Comparison of ENCODE assay signal across 38 cellular contexts in the genomic region with DNA sequence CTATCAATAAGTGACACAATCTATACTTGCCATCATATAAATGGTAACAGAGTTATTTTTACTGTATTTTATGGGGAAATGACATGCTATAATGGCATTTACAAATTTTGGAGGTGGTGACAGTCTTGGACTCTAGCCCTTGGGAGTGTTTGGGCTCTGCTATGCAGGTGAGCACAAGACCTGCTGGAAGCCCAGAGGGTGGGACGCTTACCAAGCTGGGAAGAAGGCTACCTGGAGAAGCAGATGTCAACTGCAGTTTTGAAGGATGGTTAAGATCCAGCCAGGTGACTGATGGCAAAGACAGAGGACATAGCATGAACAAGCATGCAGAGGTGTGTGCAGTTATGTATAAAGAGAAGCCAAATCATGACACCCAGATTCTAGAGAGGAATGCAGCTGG.
"Had no signal": no experiment of that assay in that cellular context is flagged by ENCODE, and none has a peak within 500 bp of the region (broad histone marks: within the 10 kb centered on the region; RNA-seq: fewer than 3 reads in every experiment).

No MANE protein-coding gene starts in this region.

- H3K4me3 ChIP-seq: adrenal gland, ascending aorta, body of pancreas, breast epithelium, cardiac muscle cell had no signal

- H3K4me1 ChIP-seq: adrenal gland, ascending aorta, body of pancreas, breast epithelium had no signal

- H3K27me3 ChIP-seq: ascending aorta, body of pancreas, brain microvascular endothelial cell, cardiac muscle cell had no signal

- H3K9me3 Mint-ChIP-seq: activated naive CD4-positive, alpha-beta T cell treated with anti-CD3 and anti-CD28 coated beads for 36 hours; activated naive CD4-positive, alpha-beta T cell treated with anti-CD3 and anti-CD28 coated beads, Interleukin-2, amount 10 ng/mL, durations not matched to agents 7 days and 5 days; activated naive CD4-positive, alpha-beta T cell treated with anti-CD3 and anti-CD28 coated beads, Interleukin-2, amount 50 U/mL, for 24 hours; activated naive CD4-positive, alpha-beta T cell treated with anti-CD3 and anti-CD28 coated beads, Interleukin-2, amount 50 U/mL, for 72 hours; activated naive CD8-positive, alpha-beta T cell treated with anti-CD3 and anti-CD28 coated beads for 36 hours; activated naive CD8-positive, alpha-beta T cell treated with anti-CD3 and anti-CD28 coated beads, Interleukin-2, amount 10 ng/mL, durations not matched to agents 7 days and 5 days; activated naive CD8-positive, alpha-beta T cell treated with anti-CD3 and anti-CD28 coated beads, Interleukin-2, amount 50 U/mL, for 24 hours; activated T-cell treated with anti-CD3 and anti-CD28 coated beads, Interleukin-2, amount 50 U/mL, for 24 hours; activated T-cell treated with anti-CD3 and anti-CD28 coated beads, Interleukin-2, amount 50 U/mL, for 4 hours; activated T-cell treated with anti-CD3 and anti-CD28 coated beads, Interleukin-2, amount 50 U/mL, for 72 hours; activated T-helper 1 cell treated with anti-CD3 and anti-CD28 coated beads, Interleukin-12 subunit alpha, Interleukin-12 subunit beta, Interleukin-2, Interleukin-4 antibody, amounts not matched to agents 30 ng/mL and 10 ng/mL and 1 ng/mL, durations not matched to agents 14 hours and 24 hours and 36 hours; activated T-helper 17 cell treated with anti-CD3 and anti-CD28 coated beads, Interleukin-2, amount 50 U/mL, for 72 hours; activated T-helper 2 cell treated with anti-CD3 and anti-CD28 coated beads, Interferon-gamma antibody, Interleukin-2, Interleukin-4, amounts not matched to agents 10 μg/mL and 5 μg/mL and 100 μg/mL, durations not matched to agents 14 hours and 24 hours and 36 hours; central memory CD8-positive, alpha-beta T cell had no signal

- ATAC-seq: activated naive CD4-positive, alpha-beta T cell treated with anti-CD3 and anti-CD28 coated beads, Interleukin-2, amount 50 U/mL, for 72 hours; activated naive CD8-positive, alpha-beta T cell treated with anti-CD3 and anti-CD28 coated beads, Interleukin-2, amount 50 U/mL, for 24 hours; activated T-cell treated with anti-CD3 and anti-CD28 coated beads, Interleukin-2, amount 50 U/mL, for 4 hours; activated T-cell treated with anti-CD3 and anti-CD28 coated beads, Interleukin-2, amount 50 U/mL, for 72 hours; activated T-helper 17 cell treated with anti-CD3 and anti-CD28 coated beads, Interleukin-2, amount 50 U/mL, for 72 hours; body of pancreas had no signal

- DNase-seq: activated effector memory CD4-positive, alpha-beta T cell treated with anti-CD3 and anti-CD28 coated beads, Interleukin-2, amount 50 U/mL, for 16 hours; activated effector memory CD4-positive, alpha-beta T cell treated with Interleukin-2 at 50 U/mL for 16 hours; activated gamma-delta T cell; activated gamma-delta T cell treated with Interleukin-2 at 50 U/mL for 16 hours; activated naive CD4-positive, alpha-beta T cell; activated naive CD4-positive, alpha-beta T cell treated with anti-CD3 and anti-CD28 coated beads for 36 hours; activated naive CD4-positive, alpha-beta T cell treated with anti-CD3 and anti-CD28 coated beads, Interleukin-2, amount 10 ng/mL, durations not matched to agents 7 days and 5 days; activated naive CD4-positive, alpha-beta T cell treated with anti-CD3 and anti-CD28 coated beads, Interleukin-2, amount 50 U/mL, for 16 hours; activated naive CD4-positive, alpha-beta T cell treated with Interleukin-2 at 50 U/mL for 16 hours; activated naive CD8-positive, alpha-beta T cell treated with anti-CD3 and anti-CD28 coated beads for 36 hours; activated naive CD8-positive, alpha-beta T cell treated with anti-CD3 and anti-CD28 coated beads, Interleukin-2, amount 10 ng/mL, durations not matched to agents 7 days and 5 days; activated naive CD8-positive, alpha-beta T cell treated with anti-CD3 and anti-CD28 coated beads, Interleukin-2, amount 50 U/mL, for 24 hours; activated T-cell treated with anti-CD3 and anti-CD28 coated beads, Interleukin-2, amount 50 U/mL, for 1 hour; activated T-cell treated with anti-CD3 and anti-CD28 coated beads, Interleukin-2, amount 50 U/mL, for 24 hours; activated T-cell treated with anti-CD3 and anti-CD28 coated beads, Interleukin-2, amount 50 U/mL, for 4 hours; activated T-cell treated with anti-CD3 and anti-CD28 coated beads, Interleukin-2, amount 50 U/mL, for 48 hours; activated T-cell treated with anti-CD3 and anti-CD28 coated beads, Interleukin-2, amount 50 U/mL, for 72 hours; adrenal gland; amniotic stem cell; amygdala; anterior cingulate cortex; aorta; body of pancreas; brain microvascular endothelial cell; caudate nucleus; central memory CD4-positive, alpha-beta T cell; cerebellar nuclear complex had no signal

- H3K4me3 Mint-ChIP-seq: activated naive CD4-positive, alpha-beta T cell treated with anti-CD3 and anti-CD28 coated beads for 36 hours; activated naive CD4-positive, alpha-beta T cell treated with anti-CD3 and anti-CD28 coated beads, Interleukin-2, amount 10 ng/mL, durations not matched to agents 7 days and 5 days; activated naive CD4-positive, alpha-beta T cell treated with anti-CD3 and anti-CD28 coated beads, Interleukin-2, amount 50 U/mL, for 24 hours; activated naive CD8-positive, alpha-beta T cell; activated naive CD8-positive, alpha-beta T cell treated with anti-CD3 and anti-CD28 coated beads for 36 hours; activated naive CD8-positive, alpha-beta T cell treated with anti-CD3 and anti-CD28 coated beads, Interleukin-2, amount 10 ng/mL, durations not matched to agents 7 days and 5 days; activated naive CD8-positive, alpha-beta T cell treated with anti-CD3 and anti-CD28 coated beads, Interleukin-2, amount 50 U/mL, for 24 hours; activated T-cell treated with anti-CD3 and anti-CD28 coated beads, Interleukin-2, amount 50 U/mL, for 24 hours; activated T-cell treated with anti-CD3 and anti-CD28 coated beads, Interleukin-2, amount 50 U/mL, for 4 hours; activated T-cell treated with anti-CD3 and anti-CD28 coated beads, Interleukin-2, amount 50 U/mL, for 72 hours; activated T-helper 1 cell treated with anti-CD3 and anti-CD28 coated beads, Interleukin-12 subunit alpha, Interleukin-12 subunit beta, Interleukin-2, Interleukin-4 antibody, amounts not matched to agents 30 ng/mL and 10 ng/mL and 1 ng/mL, durations not matched to agents 14 hours and 24 hours and 36 hours; activated T-helper 17 cell treated with anti-CD3 and anti-CD28 coated beads, Interleukin-2, amount 50 U/mL, for 72 hours; brain; central memory CD8-positive, alpha-beta T cell had no signal

- H3K36me3 ChIP-seq: adrenal gland, ascending aorta, brain microvascular endothelial cell, breast epithelium, cardiac muscle cell had no signal

- H3K27ac Mint-ChIP-seq: activated naive CD4-positive, alpha-beta T cell treated with anti-CD3 and anti-CD28 coated beads for 36 hours; activated naive CD4-positive, alpha-beta T cell treated with anti-CD3 and anti-CD28 coated beads, Interleukin-2, amount 10 ng/mL, durations not matched to agents 7 days and 5 days; activated naive CD4-positive, alpha-beta T cell treated with anti-CD3 and anti-CD28 coated beads, Interleukin-2, amount 50 U/mL, for 24 hours; activated naive CD4-positive, alpha-beta T cell treated with anti-CD3 and anti-CD28 coated beads, Interleukin-2, amount 50 U/mL, for 72 hours; activated naive CD8-positive, alpha-beta T cell; activated naive CD8-positive, alpha-beta T cell treated with anti-CD3 and anti-CD28 coated beads for 36 hours; activated naive CD8-positive, alpha-beta T cell treated with anti-CD3 and anti-CD28 coated beads, Interleukin-2, amount 10 ng/mL, durations not matched to agents 7 days and 5 days; activated naive CD8-positive, alpha-beta T cell treated with anti-CD3 and anti-CD28 coated beads, Interleukin-2, amount 50 U/mL, for 24 hours; activated T-cell treated with anti-CD3 and anti-CD28 coated beads, Interleukin-2, amount 50 U/mL, for 24 hours; activated T-cell treated with anti-CD3 and anti-CD28 coated beads, Interleukin-2, amount 50 U/mL, for 72 hours; activated T-helper 1 cell treated with anti-CD3 and anti-CD28 coated beads, Interleukin-12 subunit alpha, Interleukin-12 subunit beta, Interleukin-2, Interleukin-4 antibody, amounts not matched to agents 30 ng/mL and 10 ng/mL and 1 ng/mL, durations not matched to agents 14 hours and 24 hours and 36 hours; activated T-helper 17 cell treated with anti-CD3 and anti-CD28 coated beads, Interleukin-2, amount 50 U/mL, for 72 hours; activated T-helper 2 cell treated with anti-CD3 and anti-CD28 coated beads, Interferon-gamma antibody, Interleukin-2, Interleukin-4, amounts not matched to agents 10 μg/mL and 5 μg/mL and 100 μg/mL, durations not matched to agents 14 hours and 24 hours and 36 hours; brain had no signal

- H3K9me3 ChIP-seq: adrenal gland, ascending aorta, body of pancreas, breast epithelium had no signal

- H3K4me1 Mint-ChIP-seq: activated naive CD4-positive, alpha-beta T cell treated with anti-CD3 and anti-CD28 coated beads, Interleukin-2, amount 10 ng/mL, durations not matched to agents 7 days and 5 days; activated naive CD4-positive, alpha-beta T cell treated with anti-CD3 and anti-CD28 coated beads, Interleukin-2, amount 50 U/mL, for 24 hours; activated naive CD8-positive, alpha-beta T cell treated with anti-CD3 and anti-CD28 coated beads for 36 hours; activated naive CD8-positive, alpha-beta T cell treated with anti-CD3 and anti-CD28 coated beads, Interleukin-2, amount 10 ng/mL, durations not matched to agents 7 days and 5 days; activated naive CD8-positive, alpha-beta T cell treated with anti-CD3 and anti-CD28 coated beads, Interleukin-2, amount 50 U/mL, for 24 hours; activated T-helper 17 cell treated with anti-CD3 and anti-CD28 coated beads, Interleukin-2, amount 50 U/mL, for 72 hours; central memory CD8-positive, alpha-beta T cell had no signal

- H3K27me3 Mint-ChIP-seq: activated naive CD4-positive, alpha-beta T cell treated with anti-CD3 and anti-CD28 coated beads, Interleukin-2, amount 50 U/mL, for 24 hours; activated naive CD8-positive, alpha-beta T cell treated with anti-CD3 and anti-CD28 coated beads for 36 hours; activated naive CD8-positive, alpha-beta T cell treated with anti-CD3 and anti-CD28 coated beads, Interleukin-2, amount 10 ng/mL, durations not matched to agents 7 days and 5 days; central memory CD8-positive, alpha-beta T cell had no signal
